In genomic region chr3:5123937-5124336, GRCh38 we compare ENCODE assay signal across 8 cellular contexts. TPM values are rescaled to one million over a fixed set of nuclear protein-coding genes. Genes with fewer than 3 reads are reported as not detected.
DNase-seq lines count a peak whose midpoint lies in the region; ATAC-seq and TF ChIP-seq lines count a peak whose summit lies in the region.

No MANE protein-coding gene starts in this region.

- H3K27me3 ChIP-seq in dorsolateral prefrontal cortex, result no peaks in the 10 kb centered on the region

- TF ChIP-seq CTCF in C4-2B (conservative IDR thresholded peaks at IDR 0.05), result no peak
- TF ChIP-seq CTCF in LNCaP clone FGC (IDR thresholded peaks at IDR 0.05; ENCODE audit: control insufficient read depth, extremely low read depth, insufficient read depth), result no peak
- no peak for TF ChIP-seq CTCF in dorsolateral prefrontal cortex (IDR thresholded peaks at IDR 0.05 in 54 of 56, conservative IDR thresholded peaks at IDR 0.05 in 2 of 56; ENCODE audit: low read depth in 1 of 56, partially characterized antibody in 56 of 56)
- no peak for TF ChIP-seq CTCF in neural crest cell (conservative IDR thresholded peaks at IDR 0.05)

- H3K27ac Mint-ChIP-seq in neural crest cell (ENCODE audit: unreplicated experiment), result no peak overlapping the region

- H3K4me3 ChIP-seq in LNCaP clone FGC (ENCODE audit: low read depth, low read length) (peak overlapping the region; percentile 99), dorsolateral prefrontal cortex (peak overlapping the region in 54 of 59 donors; percentile 63 to 100 (median 99))

- H3K9me3 Mint-ChIP-seq in neural crest cell, result no peaks in the 10 kb centered on the region

- DNase-seq in LNCaP clone FGC (ENCODE audit: low read depth) (no peak), dorsolateral prefrontal cortex (no peak), neural crest cell (ENCODE audit: low read depth, low spot score) (no peak), NCI-H1930 (lab: John Stamatoyannopoulos, UW) (no peak), NCI-H1436 (lab: John Stamatoyannopoulos, UW) (no peak)
- no peak for DNase-seq in stimulated activated CD4-positive, alpha-beta T cell treated with anti-CD3 and anti-CD28 coated beads, Interleukin-4, amount 100 ng/mL, for 4 hours

- H3K4me3 Mint-ChIP-seq in neural crest cell, result peak overlapping the region; percentile 82

- H3K36me3 Mint-ChIP-seq in neural crest cell (ENCODE audit: low read depth), result no peaks in the 10 kb centered on the region

- H3K27me3 Mint-ChIP-seq in neural crest cell (ENCODE audit: low read depth), result no peaks in the 10 kb centered on the region

- H3K4me1 Mint-ChIP-seq in neural crest cell, result peaks cover 21% of the 10 kb centered on the region

- H3K27ac ChIP-seq in C4-2B (peak overlapping the region; percentile 84), dorsolateral prefrontal cortex (peak overlapping the region in 7 of 59 donors; percentile 62 to 95 (median 91))

- intact Hi-C loops in dorsolateral prefrontal cortex (cut with DNase I), result loop anchor here (2.0 to 5.0 kb wide), 3 partner anchors 63 to 632 kb away; partner anchors contain the start of genes EDEM1 (in 1 of the 2) and ITPR1 (in 1 of the 2)

- ATAC-seq in GM21619 (IDR thresholded peaks at IDR 0.05; ENCODE audit: unreplicated experiment), result no peak

RNA-seq across cellular contexts. Expression of gene ARL8B, which starts 1.8 kb away (rescaled TPM):
- total RNA-seq in dorsolateral prefrontal cortex (100 to 1,000 TPM in 100 of 120 experiments, 10 to 100 TPM in 20; 66.6 to 154 (median 120) TPM), neural crest cell (34.5 and 35.7 TPM in 2 replicates)
